Comparison of ENCODE assay signal across 8 cellular contexts in genomic region chr11:103108933-103109817, GRCh38. TPM values are rescaled to one million over a fixed set of nuclear protein-coding genes. Genes with fewer than 3 reads are reported as not detected.
DNase-seq lines count a peak whose midpoint lies in the region; ATAC-seq and TF ChIP-seq lines count a peak whose summit lies in the region.

A gene with protein sequence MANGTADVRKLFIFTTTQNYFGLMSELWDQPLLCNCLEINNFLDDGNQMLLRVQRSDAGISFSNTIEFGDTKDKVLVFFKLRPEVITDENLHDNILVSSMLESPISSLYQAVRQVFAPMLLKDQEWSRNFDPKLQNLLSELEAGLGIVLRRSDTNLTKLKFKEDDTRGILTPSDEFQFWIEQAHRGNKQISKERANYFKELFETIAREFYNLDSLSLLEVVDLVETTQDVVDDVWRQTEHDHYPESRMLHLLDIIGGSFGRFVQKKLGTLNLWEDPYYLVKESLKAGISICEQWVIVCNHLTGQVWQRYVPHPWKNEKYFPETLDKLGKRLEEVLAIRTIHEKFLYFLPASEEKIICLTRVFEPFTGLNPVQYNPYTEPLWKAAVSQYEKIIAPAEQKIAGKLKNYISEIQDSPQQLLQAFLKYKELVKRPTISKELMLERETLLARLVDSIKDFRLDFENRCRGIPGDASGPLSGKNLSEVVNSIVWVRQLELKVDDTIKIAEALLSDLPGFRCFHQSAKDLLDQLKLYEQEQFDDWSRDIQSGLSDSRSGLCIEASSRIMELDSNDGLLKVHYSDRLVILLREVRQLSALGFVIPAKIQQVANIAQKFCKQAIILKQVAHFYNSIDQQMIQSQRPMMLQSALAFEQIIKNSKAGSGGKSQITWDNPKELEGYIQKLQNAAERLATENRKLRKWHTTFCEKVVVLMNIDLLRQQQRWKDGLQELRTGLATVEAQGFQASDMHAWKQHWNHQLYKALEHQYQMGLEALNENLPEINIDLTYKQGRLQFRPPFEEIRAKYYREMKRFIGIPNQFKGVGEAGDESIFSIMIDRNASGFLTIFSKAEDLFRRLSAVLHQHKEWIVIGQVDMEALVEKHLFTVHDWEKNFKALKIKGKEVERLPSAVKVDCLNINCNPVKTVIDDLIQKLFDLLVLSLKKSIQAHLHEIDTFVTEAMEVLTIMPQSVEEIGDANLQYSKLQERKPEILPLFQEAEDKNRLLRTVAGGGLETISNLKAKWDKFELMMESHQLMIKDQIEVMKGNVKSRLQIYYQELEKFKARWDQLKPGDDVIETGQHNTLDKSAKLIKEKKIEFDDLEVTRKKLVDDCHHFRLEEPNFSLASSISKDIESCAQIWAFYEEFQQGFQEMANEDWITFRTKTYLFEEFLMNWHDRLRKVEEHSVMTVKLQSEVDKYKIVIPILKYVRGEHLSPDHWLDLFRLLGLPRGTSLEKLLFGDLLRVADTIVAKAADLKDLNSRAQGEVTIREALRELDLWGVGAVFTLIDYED (N-terminal part only) (plus strand): TSS chr11:103109426. CDS start chr11:103109575, 149 bp downstream.

- peak within 1 kb of the TSS; percentile 99 for H3K27ac Mint-ChIP-seq in chondrocyte (ENCODE audit: unreplicated experiment)

- H3K36me3 Mint-ChIP-seq in chondrocyte (ENCODE audit: low read depth): peaks cover 3% of the 10 kb centered on the region

- H3K9me3 Mint-ChIP-seq in chondrocyte (ENCODE audit: low read depth): no peaks in the 10 kb centered on the region

- intact Hi-C loops in left colon (cut with DNase I, micrococcal nuclease): no loop called here

- H3K4me3 Mint-ChIP-seq in chondrocyte (ENCODE audit: unreplicated experiment): peak within 1 kb of the TSS; percentile 93

- ATAC-seq in GM18909 (IDR thresholded peaks at IDR 0.05; ENCODE audit: poor library complexity, unreplicated experiment) (peak; percentile 100), HG03196 (IDR thresholded peaks at IDR 0.05; ENCODE audit: unreplicated experiment) (peak; percentile 100), left colon (peak; percentile 100)

- TF ChIP-seq CTCF in AG09319 (IDR thresholded peaks at IDR 0.05; ENCODE audit: low read depth, low read length) (peak; percentile 57), chondrocyte (IDR thresholded peaks at IDR 0.05) (peak; percentile 79)

- peak; percentile 76 for DNase-seq in AG09319 (ENCODE audit: extremely low read depth, low read depth)
- DNase-seq in NCI-H446 (lab: John Stamatoyannopoulos, UW): peak; percentile 91 to 97
- DNase-seq in activated CD4-positive, CD25-positive, alpha-beta regulatory T cell treated with anti-CD3 and anti-CD28 coated beads, Interleukin-2, amount 50 U/mL, for 72 hours: peak; percentile 84
- peak; percentile 96 for DNase-seq in chondrocyte (ENCODE audit: low spot score)
- peak; percentile 78 to 90 for DNase-seq in left colon
- peak; percentile 64 to 81 (median 74) for DNase-seq in stimulated activated CD4-positive, alpha-beta T cell treated with anti-CD3 and anti-CD28 coated beads, Interleukin-1b, Interleukin-23, amount 100 ng/mL, for 24 hours (ENCODE audit: low read depth in 4 of 4, low spot score in 1 of 4)

- peaks cover 3% of the 10 kb centered on the region for H3K27me3 Mint-ChIP-seq in chondrocyte (ENCODE audit: low read depth)

- H3K4me1 Mint-ChIP-seq in chondrocyte (ENCODE audit: low read depth): peaks cover 24% of the 10 kb centered on the region

RNA-seq across cellular contexts. Expression of the gene that starts here (rescaled TPM):
- 5.7 to 20.1 TPM (median 7.2 TPM) in 3 replicates for total RNA-seq in chondrocyte
- 1 to 10 TPM; 2.0 to 3.6 TPM for total RNA-seq in left colon

Comparison
In these comparisons a context has a peak if more than half of its experiments do, and no peak if none do; other contexts are left out.
1. Peak in every context shown above with its lines: DNase-seq and ATAC-seq.